ENCODE assay signal across 20 cellular contexts in genomic region chr1:201008666-201009360, GRCh38. TPM values are rescaled to one million over a fixed set of nuclear protein-coding genes. Genes with fewer than 3 reads are reported as not detected.
DNase-seq lines count a peak whose midpoint lies in the region; ATAC-seq and TF ChIP-seq lines count a peak whose summit lies in the region.
"Had no signal": no experiment of that assay in that cellular context is flagged by ENCODE, and none has a peak within 500 bp of the region (broad histone marks: within the 10 kb centered on the region; RNA-seq: fewer than 3 reads in every experiment).

No MANE protein-coding gene starts in this region.

- POLR2A ChIA-PET in activated CD8-positive, alpha-beta T cell treated with anti-CD3 and anti-CD28 coated beads, Interleukin-2, amount 10 ng/mL, durations not matched to agents 7 days and 5 days (lab: Charles Lee): interaction anchor here (1.0 kb wide), 1 partner anchor 9 kb away, joined by 3 read pairs; no protein-coding TSS in a partner anchor
- POLR2A ChIA-PET in naive thymus-derived CD8-positive, alpha-beta T cell (lab: Charles Lee): interaction anchor here (1.4 to 3.2 kb wide), 2 partner anchors 12 to 17 kb away, joined by 3 to 20 read pairs; no protein-coding TSS in a partner anchor

- peaks cover 7% of the 10 kb centered on the region for H3K36me3 Mint-ChIP-seq in activated naive CD4-positive, alpha-beta T cell treated with anti-CD3 and anti-CD28 coated beads for 36 hours (ENCODE audit: low read depth)
- peaks cover 50% of the 10 kb centered on the region for H3K36me3 Mint-ChIP-seq in activated CD8-positive, alpha-beta T cell treated with anti-CD3 and anti-CD28 coated beads, Interleukin-2, amount 10 ng/mL, durations not matched to agents 7 days and 5 days (ENCODE audit: low read depth)
- H3K36me3 Mint-ChIP-seq in naive thymus-derived CD8-positive, alpha-beta T cell: peaks cover 0 to 32% (median 0%) of the 10 kb centered on the region in 3 donors
- H3K36me3 Mint-ChIP-seq in osteocyte (ENCODE audit: unreplicated experiment): no peaks in the 10 kb centered on the region

- no peak for DNase-seq in activated naive CD4-positive, alpha-beta T cell treated with anti-CD3 and anti-CD28 coated beads for 36 hours
- DNase-seq in activated naive CD4-positive, alpha-beta T cell treated with Interleukin-2 at 50 U/mL for 16 hours: no peak
- DNase-seq in ELF-1 (ENCODE audit: low read depth, low spot score): peak; percentile 79
- DNase-seq in activated CD8-positive, alpha-beta T cell treated with anti-CD3 and anti-CD28 coated beads, Interleukin-2, amount 10 ng/mL, durations not matched to agents 7 days and 5 days: no peak
- no peak for DNase-seq in naive thymus-derived CD8-positive, alpha-beta T cell
- no peak for DNase-seq in NCI-H187 treated with DMSO at 0.1 percent for 48 hours (lab: John Stamatoyannopoulos, UW)
- DNase-seq in osteocyte (ENCODE audit: extremely low spot score, unreplicated experiment): no peak
- DNase-seq: activated CD4-positive, alpha-beta T cell treated with anti-CD3 and anti-CD28 coated beads for 4 hours; activated effector memory CD4-positive, alpha-beta T cell treated with Interleukin-2 at 50 U/mL for 16 hours; DMS53; erythroblast; foreskin fibroblast; KBM-7; left lung; MM.1S; NCI-H187; stimulated activated naive B cell treated with anti-CD40 and anti-IgM and Interleukin-4, amounts not matched to agents 10 μg/mL and 1 μg/mL and 100 μg/mL, for 72 hours had no signal

- intact Hi-C loops in activated naive CD4-positive, alpha-beta T cell treated with anti-CD3 and anti-CD28 coated beads for 36 hours (cut with micrococcal nuclease): no loop called here

- H3K9me3 Mint-ChIP-seq in activated naive CD4-positive, alpha-beta T cell treated with anti-CD3 and anti-CD28 coated beads for 36 hours: no peaks in the 10 kb centered on the region
- no peaks in the 10 kb centered on the region for H3K9me3 Mint-ChIP-seq in activated CD8-positive, alpha-beta T cell treated with anti-CD3 and anti-CD28 coated beads, Interleukin-2, amount 10 ng/mL, durations not matched to agents 7 days and 5 days (ENCODE audit: insufficient read depth)
- no peaks in the 10 kb centered on the region for H3K9me3 Mint-ChIP-seq in naive thymus-derived CD8-positive, alpha-beta T cell
- H3K9me3 Mint-ChIP-seq in osteocyte (ENCODE audit: unreplicated experiment): no peaks in the 10 kb centered on the region
- H3K9me3 Mint-ChIP-seq: CD14-positive monocyte; stimulated activated naive B cell treated with anti-CD40 and anti-IgM and Interleukin-4, amounts not matched to agents 10 μg/mL and 1 μg/mL and 100 μg/mL, for 72 hours had no signal

- H3K4me1 Mint-ChIP-seq in activated naive CD4-positive, alpha-beta T cell treated with anti-CD3 and anti-CD28 coated beads for 36 hours (ENCODE audit: low read depth): peaks cover 39% of the 10 kb centered on the region
- H3K4me1 Mint-ChIP-seq in activated CD8-positive, alpha-beta T cell treated with anti-CD3 and anti-CD28 coated beads, Interleukin-2, amount 10 ng/mL, durations not matched to agents 7 days and 5 days (ENCODE audit: low read depth): peaks cover 50% of the 10 kb centered on the region
- peaks cover 34 to 52% (median 42%) of the 10 kb centered on the region in 4 donors for H3K4me1 Mint-ChIP-seq in naive thymus-derived CD8-positive, alpha-beta T cell
- no peaks in the 10 kb centered on the region for H3K4me1 Mint-ChIP-seq in osteocyte (ENCODE audit: unreplicated experiment)

- H3K4me3 Mint-ChIP-seq in activated naive CD4-positive, alpha-beta T cell treated with anti-CD3 and anti-CD28 coated beads for 36 hours: no peak overlapping the region
- no peak overlapping the region for H3K4me3 Mint-ChIP-seq in activated CD8-positive, alpha-beta T cell treated with anti-CD3 and anti-CD28 coated beads, Interleukin-2, amount 10 ng/mL, durations not matched to agents 7 days and 5 days
- H3K4me3 Mint-ChIP-seq in naive thymus-derived CD8-positive, alpha-beta T cell: peak overlapping the region in 1 of 10 donors; percentile 48
- H3K4me3 Mint-ChIP-seq in osteocyte (ENCODE audit: unreplicated experiment): no peak overlapping the region
- H3K4me3 Mint-ChIP-seq: CD14-positive monocyte; stimulated activated naive B cell treated with anti-CD40 and anti-IgM and Interleukin-4, amounts not matched to agents 10 μg/mL and 1 μg/mL and 100 μg/mL, for 72 hours had no signal

- no peak for ATAC-seq in activated CD8-positive, alpha-beta T cell treated with anti-CD3 and anti-CD28 coated beads, Interleukin-2, amount 10 ng/mL, durations not matched to agents 7 days and 5 days
- no peak for ATAC-seq in naive thymus-derived CD8-positive, alpha-beta T cell
- ATAC-seq in HG02981 (IDR thresholded peaks at IDR 0.05; ENCODE audit: unreplicated experiment): no peak
- ATAC-seq: HCT116; left lung; stimulated activated naive B cell treated with anti-CD40 and anti-IgM and Interleukin-4, amounts not matched to agents 10 μg/mL and 1 μg/mL and 100 μg/mL, for 72 hours had no signal

- no peak for TF ChIP-seq CTCF in osteocyte (IDR thresholded peaks at IDR 0.05)

- CTCF ChIA-PET in activated naive CD4-positive, alpha-beta T cell treated with anti-CD3 and anti-CD28 coated beads for 36 hours (lab: Charles Lee): interaction anchor here (0.8 to 1.6 kb wide), 5 partner anchors 11 to 37 kb away, joined by 3 to 6 read pairs (median 4); no protein-coding TSS in a partner anchor
- CTCF ChIA-PET in activated CD8-positive, alpha-beta T cell treated with anti-CD3 and anti-CD28 coated beads, Interleukin-2, amount 10 ng/mL, durations not matched to agents 7 days and 5 days (lab: Charles Lee): interaction anchor here (0.9 to 2.9 kb wide), 3 partner anchors 11 to 37 kb away, joined by 3 to 15 read pairs (median 4); no protein-coding TSS in a partner anchor

- peak overlapping the region; percentile 36 for H3K27ac Mint-ChIP-seq in activated naive CD4-positive, alpha-beta T cell treated with anti-CD3 and anti-CD28 coated beads for 36 hours
- H3K27ac Mint-ChIP-seq in activated CD8-positive, alpha-beta T cell treated with anti-CD3 and anti-CD28 coated beads, Interleukin-2, amount 10 ng/mL, durations not matched to agents 7 days and 5 days: peak overlapping the region; percentile 64
- peak overlapping the region in 8 of 10 donors; percentile 48 to 93 (median 68) for H3K27ac Mint-ChIP-seq in naive thymus-derived CD8-positive, alpha-beta T cell
- no peak overlapping the region for H3K27ac Mint-ChIP-seq in osteocyte (ENCODE audit: unreplicated experiment)
- H3K27ac Mint-ChIP-seq: CD14-positive monocyte; stimulated activated naive B cell treated with anti-CD40 and anti-IgM and Interleukin-4, amounts not matched to agents 10 μg/mL and 1 μg/mL and 100 μg/mL, for 72 hours had no signal

- no peaks in the 10 kb centered on the region for H3K27me3 Mint-ChIP-seq in activated naive CD4-positive, alpha-beta T cell treated with anti-CD3 and anti-CD28 coated beads for 36 hours (ENCODE audit: low read depth)
- no peaks in the 10 kb centered on the region for H3K27me3 Mint-ChIP-seq in activated CD8-positive, alpha-beta T cell treated with anti-CD3 and anti-CD28 coated beads, Interleukin-2, amount 10 ng/mL, durations not matched to agents 7 days and 5 days (ENCODE audit: low read depth)
- H3K27me3 Mint-ChIP-seq in naive thymus-derived CD8-positive, alpha-beta T cell: no peaks in the 10 kb centered on the region
- no peaks in the 10 kb centered on the region for H3K27me3 Mint-ChIP-seq in osteocyte (ENCODE audit: unreplicated experiment)
- H3K27me3 Mint-ChIP-seq: stimulated activated naive B cell treated with anti-CD40 and anti-IgM and Interleukin-4, amounts not matched to agents 10 μg/mL and 1 μg/mL and 100 μg/mL, for 72 hours had no signal

RNA-seq across cellular contexts. Expression of gene KIF21B, which starts 14.7 kb away (rescaled TPM):
- 10 to 100 TPM; 45.5 to 46.3 TPM for total RNA-seq in activated naive CD4-positive, alpha-beta T cell treated with anti-CD3 and anti-CD28 coated beads for 36 hours
- total RNA-seq in activated CD8-positive, alpha-beta T cell treated with anti-CD3 and anti-CD28 coated beads, Interleukin-2, amount 10 ng/mL, durations not matched to agents 7 days and 5 days: 100 to 1,000 TPM; 158 to 162 TPM
- 10 to 100 TPM; 91.7 to 95.3 TPM for total RNA-seq in naive thymus-derived CD8-positive, alpha-beta T cell
- polyA plus RNA-seq in naive thymus-derived CD8-positive, alpha-beta T cell: 1 to 10 TPM; 2.2 to 8.3 (median 3.5) TPM
- total RNA-seq in osteocyte: 0.63 and 0.97 TPM in 2 replicates

Comparison
In these comparisons a context has a peak if more than half of its experiments do, and no peak if none do; other contexts are left out.
1. RNA of gene KIF21B, which starts 14.7 kb away (total RNA-seq): 158 to 162 TPM in activated CD8-positive, alpha-beta T cell treated with anti-CD3 and anti-CD28 coated beads, Interleukin-2, amount 10 ng/mL, durations not matched to agents 7 days and 5 days, 91.7 to 95.3 TPM in naive thymus-derived CD8-positive, alpha-beta T cell and 45.5 to 46.3 TPM in activated naive CD4-positive, alpha-beta T cell treated with anti-CD3 and anti-CD28 coated beads for 36 hours; 0.63 to 0.97 TPM in osteocyte; every median in the first group is over 10 times any median in the second.